34 cellular contexts compared by ENCODE assay signal in genomic region chr14:94597788-94598187, GRCh38. TPM values are rescaled to one million over a fixed set of nuclear protein-coding genes. Genes with fewer than 3 reads are reported as not detected.
"Had no signal": no experiment of that assay in that cellular context is flagged by ENCODE, and none has a peak within 500 bp of the region (broad histone marks: within the 10 kb centered on the region; RNA-seq: fewer than 3 reads in every experiment).

No MANE protein-coding gene starts in this region.

- H3K36me3 ChIP-seq: cardiac muscle cell, gastroesophageal sphincter, lower lobe of right lung, thoracic aorta had no signal

- H3K4me1 Mint-ChIP-seq: activated CD4-positive, alpha-beta T cell treated with anti-CD3 and anti-CD28 coated beads, Interleukin-2, amount 10 ng/mL, durations not matched to agents 24 days and 14 days; activated naive CD4-positive, alpha-beta T cell treated with anti-CD3 and anti-CD28 coated beads, Interleukin-2, amount 50 U/mL, for 24 hours; activated naive CD8-positive, alpha-beta T cell treated with anti-CD3 and anti-CD28 coated beads, Interleukin-2, amount 50 U/mL, for 24 hours; immature natural killer cell; stimulated activated effector memory CD8-positive, alpha-beta T cell treated with anti-CD3 and anti-CD28 coated beads, Interleukin-12 subunit alpha, Interleukin-12 subunit beta, amount 100 ng/mL, for 72 hours had no signal

- H3K9me3 Mint-ChIP-seq: activated CD4-positive, alpha-beta T cell treated with anti-CD3 and anti-CD28 coated beads, Interleukin-2, amount 10 ng/mL, durations not matched to agents 24 days and 14 days; activated CD8-positive, alpha-beta T cell treated with anti-CD3 and anti-CD28 coated beads for 36 hours; activated naive CD4-positive, alpha-beta T cell treated with anti-CD3 and anti-CD28 coated beads, Interleukin-2, amount 50 U/mL, for 24 hours; activated naive CD8-positive, alpha-beta T cell treated with anti-CD3 and anti-CD28 coated beads, Interleukin-2, amount 50 U/mL, for 24 hours; activated T-helper 2 cell treated with anti-CD3 and anti-CD28 coated beads, Interferon-gamma antibody, Interleukin-2, Interleukin-4, amounts not matched to agents 10 μg/mL and 5 μg/mL and 100 μg/mL, durations not matched to agents 14 hours and 24 hours and 36 hours; effector memory CD8-positive, alpha-beta T cell; immature natural killer cell; natural killer cell treated with Interleukin-12 subunit alpha and Interleukin-12 subunit beta and Interleukin-15 and Interleukin-18, amount 100 ng/mL, for 72 hours; stimulated activated effector memory CD8-positive, alpha-beta T cell treated with anti-CD3 and anti-CD28 coated beads, Interleukin-12 subunit alpha, Interleukin-12 subunit beta, amount 100 ng/mL, for 72 hours; stimulated activated naive CD8-positive, alpha-beta T cell treated with anti-CD3 and anti-CD28 coated beads, Interleukin-15, Interleukin-2, amounts not matched to agents 100 ng/mL and 50 ng/mL, for 24 hours had no signal

- H3K36me3 Mint-ChIP-seq: activated naive CD4-positive, alpha-beta T cell treated with anti-CD3 and anti-CD28 coated beads, Interleukin-2, amount 50 U/mL, for 24 hours; immature natural killer cell; natural killer cell treated with Interleukin-12 subunit alpha and Interleukin-12 subunit beta and Interleukin-15 and Interleukin-18, amount 100 ng/mL, for 72 hours; stimulated activated effector memory CD8-positive, alpha-beta T cell treated with anti-CD3 and anti-CD28 coated beads, Interleukin-12 subunit alpha, Interleukin-12 subunit beta, amount 100 ng/mL, for 72 hours had no signal

- H3K4me3 ChIP-seq: cardiac muscle cell, gastroesophageal sphincter, lower lobe of right lung, mucosa of descending colon, skin epidermis, thoracic aorta had no signal

- H3K27me3 Mint-ChIP-seq: activated CD4-positive, alpha-beta T cell treated with anti-CD3 and anti-CD28 coated beads, Interleukin-2, amount 10 ng/mL, durations not matched to agents 24 days and 14 days; stimulated activated naive CD8-positive, alpha-beta T cell treated with anti-CD3 and anti-CD28 coated beads, Interleukin-15, Interleukin-2, amounts not matched to agents 100 ng/mL and 50 ng/mL, for 24 hours had no signal

- DNase-seq: activated CD4-positive, alpha-beta T cell treated with anti-CD3 and anti-CD28 coated beads, Interleukin-2, amount 10 ng/mL, durations not matched to agents 24 days and 14 days; activated CD4-positive, CD25-positive, alpha-beta regulatory T cell treated with anti-CD3 and anti-CD28 coated beads, Interleukin-2, amount 50 U/mL, for 72 hours; activated CD8-positive, alpha-beta T cell treated with anti-CD3 and anti-CD28 coated beads for 36 hours; activated naive CD8-positive, alpha-beta T cell treated with anti-CD3 and anti-CD28 coated beads, Interleukin-2, amount 50 U/mL, for 24 hours; activated T-cell treated with anti-CD3 and anti-CD28 coated beads, Interleukin-2, amount 50 U/mL, for 48 hours; amygdala; cortex of kidney; effector memory CD8-positive, alpha-beta T cell; erythroblast; hippocampal formation; immature natural killer cell; lower lobe of right lung; mucosa of descending colon; stimulated activated CD4-positive, alpha-beta T cell treated with anti-CD3 and anti-CD28 coated beads, Interleukin-12 subunit alpha, Interleukin-12 subunit beta, amount 100 ng/mL, for 4 hours; stimulated activated CD4-positive, alpha-beta T cell treated with anti-CD3 and anti-CD28 coated beads, Interleukin-4, amount 100 ng/mL, for 24 hours; T-helper 2 cell; trophoblast cell had no signal

- H3K27me3 ChIP-seq: cardiac muscle cell, gastroesophageal sphincter had no signal

- H3K27ac ChIP-seq: cardiac muscle cell, lower lobe of right lung, thoracic aorta had no signal

- ATAC-seq: activated CD8-positive, alpha-beta T cell treated with anti-CD3 and anti-CD28 coated beads for 36 hours; activated naive CD8-positive, alpha-beta T cell treated with anti-CD3 and anti-CD28 coated beads, Interleukin-2, amount 50 U/mL, for 24 hours; effector memory CD8-positive, alpha-beta T cell; gastroesophageal sphincter; lower lobe of right lung; natural killer cell treated with Interleukin-12 subunit alpha and Interleukin-12 subunit beta and Interleukin-15 and Interleukin-18, amount 100 ng/mL, for 72 hours; sciatic nerve; stimulated activated effector memory CD8-positive, alpha-beta T cell treated with anti-CD3 and anti-CD28 coated beads, Interleukin-12 subunit alpha, Interleukin-12 subunit beta, amount 100 ng/mL, for 72 hours had no signal

- H3K27ac Mint-ChIP-seq: activated CD4-positive, alpha-beta T cell treated with anti-CD3 and anti-CD28 coated beads, Interleukin-2, amount 10 ng/mL, durations not matched to agents 24 days and 14 days; activated CD8-positive, alpha-beta T cell treated with anti-CD3 and anti-CD28 coated beads for 36 hours; activated naive CD4-positive, alpha-beta T cell treated with anti-CD3 and anti-CD28 coated beads, Interleukin-2, amount 50 U/mL, for 24 hours; activated naive CD8-positive, alpha-beta T cell treated with anti-CD3 and anti-CD28 coated beads, Interleukin-2, amount 50 U/mL, for 24 hours; activated T-helper 2 cell treated with anti-CD3 and anti-CD28 coated beads, Interferon-gamma antibody, Interleukin-2, Interleukin-4, amounts not matched to agents 10 μg/mL and 5 μg/mL and 100 μg/mL, durations not matched to agents 14 hours and 24 hours and 36 hours; effector memory CD8-positive, alpha-beta T cell; immature natural killer cell; natural killer cell treated with Interleukin-12 subunit alpha and Interleukin-12 subunit beta and Interleukin-15 and Interleukin-18, amount 100 ng/mL, for 72 hours; stimulated activated effector memory CD8-positive, alpha-beta T cell treated with anti-CD3 and anti-CD28 coated beads, Interleukin-12 subunit alpha, Interleukin-12 subunit beta, amount 100 ng/mL, for 72 hours; stimulated activated naive CD8-positive, alpha-beta T cell treated with anti-CD3 and anti-CD28 coated beads, Interleukin-15, Interleukin-2, amounts not matched to agents 100 ng/mL and 50 ng/mL, for 24 hours had no signal

- FAIRE-seq: urothelium cell line had no signal

- H3K9me3 ChIP-seq: gastroesophageal sphincter, lower lobe of right lung, mucosa of descending colon, thoracic aorta had no signal

- H3K4me3 Mint-ChIP-seq: activated CD4-positive, alpha-beta T cell treated with anti-CD3 and anti-CD28 coated beads, Interleukin-2, amount 10 ng/mL, durations not matched to agents 24 days and 14 days; activated CD8-positive, alpha-beta T cell treated with anti-CD3 and anti-CD28 coated beads for 36 hours; activated naive CD4-positive, alpha-beta T cell treated with anti-CD3 and anti-CD28 coated beads, Interleukin-2, amount 50 U/mL, for 24 hours; activated naive CD8-positive, alpha-beta T cell treated with anti-CD3 and anti-CD28 coated beads, Interleukin-2, amount 50 U/mL, for 24 hours; effector memory CD8-positive, alpha-beta T cell; immature natural killer cell; natural killer cell treated with Interleukin-12 subunit alpha and Interleukin-12 subunit beta and Interleukin-15 and Interleukin-18, amount 100 ng/mL, for 72 hours; stimulated activated effector memory CD8-positive, alpha-beta T cell treated with anti-CD3 and anti-CD28 coated beads, Interleukin-12 subunit alpha, Interleukin-12 subunit beta, amount 100 ng/mL, for 72 hours; stimulated activated naive CD8-positive, alpha-beta T cell treated with anti-CD3 and anti-CD28 coated beads, Interleukin-15, Interleukin-2, amounts not matched to agents 100 ng/mL and 50 ng/mL, for 24 hours had no signal

RNA-seq across cellular contexts. Expression of gene SERPINA3, which starts 14.4 kb away (rescaled TPM):
- total RNA-seq: activated CD4-positive, alpha-beta T cell treated with anti-CD3 and anti-CD28 coated beads, Interleukin-2, amount 10 ng/mL, durations not matched to agents 24 days and 14 days; activated CD8-positive, alpha-beta T cell treated with anti-CD3 and anti-CD28 coated beads for 36 hours; activated T-helper 2 cell treated with anti-CD3 and anti-CD28 coated beads, Interferon-gamma antibody, Interleukin-2, Interleukin-4, amounts not matched to agents 10 μg/mL and 5 μg/mL and 100 μg/mL, durations not matched to agents 14 hours and 24 hours and 36 hours; cardiac muscle cell; natural killer cell treated with Interleukin-12 subunit alpha and Interleukin-12 subunit beta and Interleukin-15 and Interleukin-18, amount 100 ng/mL, for 72 hours had no signal
- polyA plus RNA-seq: immature natural killer cell had no signal

RNA-seq across cellular contexts. Expression of gene SERPINA5, which starts 16.6 kb away (rescaled TPM):
- total RNA-seq: activated CD4-positive, alpha-beta T cell treated with anti-CD3 and anti-CD28 coated beads, Interleukin-2, amount 10 ng/mL, durations not matched to agents 24 days and 14 days; activated CD8-positive, alpha-beta T cell treated with anti-CD3 and anti-CD28 coated beads for 36 hours; activated T-helper 2 cell treated with anti-CD3 and anti-CD28 coated beads, Interferon-gamma antibody, Interleukin-2, Interleukin-4, amounts not matched to agents 10 μg/mL and 5 μg/mL and 100 μg/mL, durations not matched to agents 14 hours and 24 hours and 36 hours; cardiac muscle cell; myocyte; natural killer cell treated with Interleukin-12 subunit alpha and Interleukin-12 subunit beta and Interleukin-15 and Interleukin-18, amount 100 ng/mL, for 72 hours had no signal
- polyA plus RNA-seq: cardiac muscle cell, immature natural killer cell had no signal

RNA-seq across cellular contexts. Expression of gene SERPINA4, which starts 36.5 kb away (rescaled TPM):
- total RNA-seq: activated CD4-positive, alpha-beta T cell treated with anti-CD3 and anti-CD28 coated beads, Interleukin-2, amount 10 ng/mL, durations not matched to agents 24 days and 14 days; activated CD8-positive, alpha-beta T cell treated with anti-CD3 and anti-CD28 coated beads for 36 hours; activated T-helper 2 cell treated with anti-CD3 and anti-CD28 coated beads, Interferon-gamma antibody, Interleukin-2, Interleukin-4, amounts not matched to agents 10 μg/mL and 5 μg/mL and 100 μg/mL, durations not matched to agents 14 hours and 24 hours and 36 hours; cardiac muscle cell; cerebellum; gastroesophageal sphincter; kidney epithelial cell; lower lobe of right lung; mesenteric fat pad; mucosa of descending colon; myocyte; natural killer cell treated with Interleukin-12 subunit alpha and Interleukin-12 subunit beta and Interleukin-15 and Interleukin-18, amount 100 ng/mL, for 72 hours; omental fat pad; sciatic nerve; subcutaneous adipose tissue; thoracic aorta had no signal
- polyA plus RNA-seq: cardiac muscle cell, immature natural killer cell had no signal
